2 cellular contexts compared by ENCODE assay signal in genomic region chr3:136249091-136249490, GRCh38.
TF ChIP-seq lines count a peak whose summit lies in the region.

No MANE protein-coding gene starts in this region.

TF ChIP-seq in SK-N-SH, 30 proteins besides CTCF, POLR2A, EP300 and RAD21:
- no peak for TF ChIP-seq FOXM1 (IDR thresholded peaks at IDR 0.05; ENCODE audit: low read depth)
- TF ChIP-seq MEF2A (IDR thresholded peaks at IDR 0.05; ENCODE audit: borderline replicate concordance, low read depth), result no peak
- TF ChIP-seq USF2 (IDR thresholded peaks at IDR 0.05; ENCODE audit: borderline replicate concordance, low read depth, low read length), result no peak
- TF ChIP-seq MXI1 (IDR thresholded peaks at IDR 0.05; ENCODE audit: low read depth, low read length), result no peak
- no peak for TF ChIP-seq POLR2AphosphoS5 (IDR thresholded peaks at IDR 0.05; ENCODE audit: low read depth, low read length)
- TF ChIP-seq NFIC (IDR thresholded peaks at IDR 0.05; ENCODE audit: borderline replicate concordance), result no peak
- no peak for TF ChIP-seq ZBTB33 (IDR thresholded peaks at IDR 0.05; ENCODE audit: borderline replicate concordance, low read depth)
- no peak for TF ChIP-seq NRF1 (IDR thresholded peaks at IDR 0.05; ENCODE audit: low read depth, low read length)
- no peak for TF ChIP-seq ELF1 (IDR thresholded peaks at IDR 0.05)
- no peak for TF ChIP-seq PBX3 (IDR thresholded peaks at IDR 0.05)
- no peak for TF ChIP-seq RXRA (IDR thresholded peaks at IDR 0.05; ENCODE audit: borderline replicate concordance, low read depth)
- TF ChIP-seq SMC3 (IDR thresholded peaks at IDR 0.05; ENCODE audit: low read depth, low read length), result no peak

TF ChIP-seq in SK-N-SH treated with all-trans-retinoic acid at 6 μM for 48 hours, 23 proteins besides CTCF, POLR2A, EP300 and RAD21:
- no peak for TF ChIP-seq ARNTL (CRISPR knock-in tag; IDR thresholded peaks at IDR 0.05; ENCODE audit: borderline replicate concordance, low read depth)
- TF ChIP-seq CSRNP3 (CRISPR knock-in tag; IDR thresholded peaks at IDR 0.05), result no peak
- no peak for TF ChIP-seq BACH2 (CRISPR knock-in tag; IDR thresholded peaks at IDR 0.05; ENCODE audit: borderline replicate concordance)
- TF ChIP-seq ISL1 (CRISPR knock-in tag; IDR thresholded peaks at IDR 0.05), result no peak
- TF ChIP-seq PPARA (CRISPR knock-in tag; IDR thresholded peaks at IDR 0.05; ENCODE audit: borderline replicate concordance), result no peak
- TF ChIP-seq PATZ1 (CRISPR knock-in tag; IDR thresholded peaks at IDR 0.05; ENCODE audit: borderline replicate concordance), result no peak
- no peak for TF ChIP-seq ESRRG (CRISPR knock-in tag; IDR thresholded peaks at IDR 0.05)
- no peak for TF ChIP-seq GLIS3 (CRISPR knock-in tag; IDR thresholded peaks at IDR 0.05)
- no peak for TF ChIP-seq ZNF70 (CRISPR knock-in tag; IDR thresholded peaks at IDR 0.05)
- TF ChIP-seq ZFP30 (CRISPR knock-in tag; IDR thresholded peaks at IDR 0.05), result no peak
- TF ChIP-seq POU6F1 (CRISPR knock-in tag; IDR thresholded peaks at IDR 0.05; ENCODE audit: borderline replicate concordance, low read depth), result no peak
- no peak for TF ChIP-seq CSDC2 (CRISPR knock-in tag; IDR thresholded peaks at IDR 0.05)
- TF ChIP-seq RARB (CRISPR knock-in tag; IDR thresholded peaks at IDR 0.05), result no peak
- no peak for TF ChIP-seq ZNF8 (CRISPR knock-in tag; IDR thresholded peaks at IDR 0.05)
- no peak for TF ChIP-seq TOX (CRISPR knock-in tag; IDR thresholded peaks at IDR 0.05; ENCODE audit: borderline replicate concordance)
- no peak for TF ChIP-seq SNAI2 (CRISPR knock-in tag; IDR thresholded peaks at IDR 0.05)
- no peak for TF ChIP-seq CREB5 (CRISPR knock-in tag; IDR thresholded peaks at IDR 0.05; ENCODE audit: low read depth)
- TF ChIP-seq OSR1 (CRISPR knock-in tag; IDR thresholded peaks at IDR 0.05), result no peak
- no peak for TF ChIP-seq TSHZ2 (CRISPR knock-in tag; IDR thresholded peaks at IDR 0.05)
- no peak for TF ChIP-seq TCF4 (CRISPR knock-in tag; IDR thresholded peaks at IDR 0.05; ENCODE audit: borderline replicate concordance)
